8 cellular contexts compared by ENCODE assay signal in genomic region chr12:98490491-98491453, GRCh38.
DNase-seq lines count a peak whose midpoint lies in the region; ATAC-seq and TF ChIP-seq lines count a peak whose summit lies in the region.

No MANE protein-coding gene starts in this region.

- H3K4me3 ChIP-seq in AG04449 (ENCODE audit: low read depth, low read length) = no peak overlapping the region
- H3K4me3 ChIP-seq in WI38 (ENCODE audit: low read depth, low read length) = no peak overlapping the region

- peak; percentile 88 for ATAC-seq in GM18867 (IDR thresholded peaks at IDR 0.05; ENCODE audit: unreplicated experiment)
- peak; percentile 93 for ATAC-seq in HG03103 (IDR thresholded peaks at IDR 0.05; ENCODE audit: low read depth, unreplicated experiment)

- CTCF ChIA-PET in AG04449 (lab: Yijun Ruan, JAX) = interaction anchor here (0.6 to 5.5 kb wide), 49 partner anchors 8 to 508 kb away, joined by 3 to 67 read pairs (median 4); partner anchors contain the start of genes APAF1, IKBIP and TMPO

- DNase-seq in AG04449 (ENCODE audit: low read depth, low spot score) = no peak
- peak; percentile 80 for DNase-seq in NCI-H2171 (lab: John Stamatoyannopoulos, UW)
- peak in 59 of 61 donors; percentile 11 to 90 (median 72) for DNase-seq in caudate nucleus (lab: John Stamatoyannopoulos, UW)
- peak; percentile 99 for DNase-seq in islet precursor cell
- DNase-seq in stimulated activated CD4-positive, alpha-beta T cell treated with anti-CD3 and anti-CD28 coated beads, Interleukin-12 subunit alpha, Interleukin-12 subunit beta, amount 100 ng/mL, for 48 hours (ENCODE audit: low read depth in 2 of 3, low spot score in 1 of 3) = peak; percentile 69 to 89 (median 72)

- H3K27ac ChIP-seq in caudate nucleus (ENCODE audit: low read depth, low read length) = peak overlapping the region; percentile 77

- peak; percentile 86 for TF ChIP-seq CTCF in AG04449 (IDR thresholded peaks at IDR 0.05; ENCODE audit: insufficient read depth, low read length, missing control alignments)
- peak; percentile 82 for TF ChIP-seq CTCF in WI38 (IDR thresholded peaks at IDR 0.05; ENCODE audit: low read depth, low read length)

- POLR2A ChIA-PET in AG04449 (lab: Yijun Ruan, JAX) = interaction anchor here (0.6 to 1.0 kb wide), 2 partner anchors 9 to 16 kb away, joined by 3 read pairs; no protein-coding TSS in a partner anchor
